ENCODE assay signal across 8 cellular contexts in the genomic region with DNA sequence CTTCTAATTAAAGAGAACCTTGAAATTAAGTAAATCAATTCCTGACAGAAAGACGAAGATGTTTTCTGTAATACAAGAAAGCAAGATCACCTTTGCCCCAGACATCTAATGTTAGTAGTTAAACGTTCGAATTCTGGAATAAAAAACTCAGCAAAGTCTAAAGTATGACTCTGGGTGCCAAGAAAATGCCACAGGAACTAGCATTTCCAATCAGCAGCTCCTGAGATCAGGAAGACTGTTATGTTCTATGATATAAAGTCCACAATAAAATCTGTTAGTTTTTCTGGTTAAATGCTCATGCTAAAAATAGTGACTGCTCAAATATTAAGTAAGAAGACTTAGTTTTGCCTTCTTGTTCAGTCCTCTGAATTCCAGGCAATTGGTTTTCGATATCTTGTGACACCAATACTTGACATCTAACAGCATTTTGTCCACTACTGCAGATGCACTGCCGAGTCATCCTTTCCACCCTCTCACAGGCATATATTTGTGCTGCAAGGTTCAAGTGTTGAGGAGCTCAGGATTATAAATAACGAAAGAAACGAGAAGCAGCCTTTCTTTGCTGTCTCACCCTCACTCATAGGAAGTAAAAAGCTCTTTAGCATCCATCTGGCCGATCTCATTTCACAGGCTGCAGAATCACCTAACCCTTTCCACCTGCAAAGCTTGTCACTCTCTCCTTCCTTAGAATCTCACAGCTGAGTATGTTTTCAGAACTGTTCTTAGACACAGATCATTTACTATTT. TPM values are rescaled to one million over a fixed set of nuclear protein-coding genes. Genes with fewer than 3 reads are reported as not detected.
A peak's percentile ranks its signal among the peaks of the same experiment; 100 is the strongest.
DNase-seq lines count a peak whose midpoint lies in the region; ATAC-seq and TF ChIP-seq lines count a peak whose summit lies in the region.

No MANE protein-coding gene starts in this region.

- TF ChIP-seq CTCF in Loucy (conservative IDR thresholded peaks at IDR 0.05; ENCODE audit: low read length) (no peak), colonic mucosa (IDR thresholded peaks at IDR 0.05) (no peak), parathyroid adenoma (IDR thresholded peaks at IDR 0.05) (no peak)

- peak; percentile 40 for ATAC-seq in GM18505 (IDR thresholded peaks at IDR 0.05; ENCODE audit: unreplicated experiment)
- ATAC-seq in GM18502 (IDR thresholded peaks at IDR 0.05; ENCODE audit: poor library complexity, unreplicated experiment), result no peak
- ATAC-seq in GM21717 (IDR thresholded peaks at IDR 0.05; ENCODE audit: unreplicated experiment), result no peak

- peaks cover 24% of the 10 kb centered on the region; the same call in 1 of the 2 replicates for H3K36me3 ChIP-seq in Loucy (ENCODE audit: insufficient read depth, low read length)
- no peaks in the 10 kb centered on the region for H3K36me3 ChIP-seq in colonic mucosa
- H3K36me3 ChIP-seq in parathyroid adenoma (ENCODE audit: control insufficient read depth, insufficient read depth, low read length), result no peaks in the 10 kb centered on the region

- H3K27ac ChIP-seq in colonic mucosa, result peak overlapping the region; percentile 51
- H3K27ac ChIP-seq in parathyroid adenoma, result peak overlapping the region; percentile 95

- peak overlapping the region; percentile 0 for H3K9ac ChIP-seq in Loucy (ENCODE audit: low read depth, low read length, poor library complexity, severe bottlenecking)
- peak overlapping the region in 1 of 2 donors; percentile 60 for H3K9ac ChIP-seq in colonic mucosa (ENCODE audit: low read depth in 2 of 2, low read length in 2 of 2)
- no peak overlapping the region for H3K9ac ChIP-seq in parathyroid adenoma

- no peaks in the 10 kb centered on the region for H3K9me2 ChIP-seq in Loucy (replicated peaks; ENCODE audit: low read depth, low read length)

- H2AFZ ChIP-seq in Loucy (ENCODE audit: low read length) (no peak overlapping the region), parathyroid adenoma (no peak overlapping the region)

- H3K9me3 ChIP-seq in Loucy (ENCODE audit: insufficient read depth, low read depth, low read length) (no peaks in the 10 kb centered on the region), colonic mucosa (no peaks in the 10 kb centered on the region), parathyroid adenoma (ENCODE audit: control insufficient read depth, low read length) (no peaks in the 10 kb centered on the region)

- no peak for TF ChIP-seq POLR2A in GM18505 (IDR thresholded peaks at IDR 0.05; ENCODE audit: borderline replicate concordance, extremely low read depth, insufficient read depth, insufficient read length)

- H3K4me3 ChIP-seq in Loucy (ENCODE audit: low read length, poor library complexity, severe bottlenecking) (no peak overlapping the region), colonic mucosa (no peak overlapping the region), parathyroid adenoma (ENCODE audit: low read depth, low read length) (peak overlapping the region; percentile 42)

- no peak overlapping the region for H3K4me2 ChIP-seq in Loucy (ENCODE audit: low read depth, low read length, poor library complexity, severe bottlenecking)
- peak overlapping the region; percentile 63 for H3K4me2 ChIP-seq in parathyroid adenoma (ENCODE audit: low read length)

- intact Hi-C loops in colonic mucosa (cut with DNase I), result no loop called here

- no peaks in the 10 kb centered on the region for H4K20me1 ChIP-seq in Loucy (ENCODE audit: insufficient read depth, low read length, poor library complexity, severe bottlenecking)

- DNase-seq in colonic mucosa, result no peak
- DNase-seq in hepatic stellate cell (ENCODE audit: low spot score), result no peak
- no peak for DNase-seq in islet precursor cell

- peaks cover 13% of the 10 kb centered on the region for H3K4me1 ChIP-seq in Loucy (ENCODE audit: insufficient read depth, low read length, poor library complexity, severe bottlenecking)
- H3K4me1 ChIP-seq in colonic mucosa, result peaks cover 3% of the 10 kb centered on the region
- H3K4me1 ChIP-seq in parathyroid adenoma, result peaks cover 67% of the 10 kb centered on the region

- H3F3A ChIP-seq in Loucy (ENCODE audit: low read depth), result no peaks in the 10 kb centered on the region

- peaks cover 4% of the 10 kb centered on the region; the same call in 1 of the 2 replicates for H3K79me2 ChIP-seq in Loucy (ENCODE audit: insufficient read depth, low read length)
- peaks cover 15% of the 10 kb centered on the region for H3K79me2 ChIP-seq in parathyroid adenoma

- H3K27me3 ChIP-seq in Loucy (ENCODE audit: insufficient read depth, low read length, poor library complexity, severe bottlenecking) (no peaks in the 10 kb centered on the region), colonic mucosa (no peaks in the 10 kb centered on the region), parathyroid adenoma (ENCODE audit: control insufficient read depth, insufficient read depth, low read length) (no peaks in the 10 kb centered on the region)

RNA-seq across cellular contexts. Expression of gene SSH1, which starts 32.0 kb away (rescaled TPM):
- total RNA-seq in colonic mucosa, result 10 to 100 TPM; 22.5 to 29.1 TPM

RNA-seq across cellular contexts. Expression of gene DAO, which starts 54.5 kb away (rescaled TPM):
- 1 to 10 TPM; 2.2 to 2.4 TPM for total RNA-seq in colonic mucosa
